Comparison of ENCODE assay signal across 15 cellular contexts in genomic region chr5:67246546-67246945, GRCh38.
DNase-seq lines count a peak whose midpoint lies in the region; ATAC-seq and TF ChIP-seq lines count a peak whose summit lies in the region.
"Had no signal": no experiment of that assay in that cellular context is flagged by ENCODE, and none has a peak within 500 bp of the region (broad histone marks: within the 10 kb centered on the region; RNA-seq: fewer than 3 reads in every experiment).

No MANE protein-coding gene starts in this region.

- H3K9me3 ChIP-seq in RWPE2 (ENCODE audit: severe bottlenecking): no peaks in the 10 kb centered on the region
- H3K9me3 ChIP-seq: pancreas, right lobe of liver, testis had no signal

- DNase-seq in DMS79 treated with DMSO at 0.1 percent for 48 hours (lab: John Stamatoyannopoulos, UW) (peak; percentile 58), RWPE2 (ENCODE audit: low spot score) (no peak), fibroblast of gingiva (ENCODE audit: low read depth) (peak; percentile 12), substantia nigra (lab: John Stamatoyannopoulos, UW) (no peak), germinal center (ENCODE audit: low spot score) (no peak), GM13977 (ENCODE audit: low spot score) (no peak), nucleus accumbens (lab: John Stamatoyannopoulos, UW) (no peak), GM19238 (ENCODE audit: insufficient read length, low spot score) (no peak)
- DNase-seq: cortex of kidney, islet precursor cell, pancreas, right lobe of liver had no signal

- H3K4me1 ChIP-seq in RWPE2 (ENCODE audit: insufficient read depth, poor library complexity, severe bottlenecking): peaks cover 45% of the 10 kb centered on the region
- H3K4me1 ChIP-seq: testis had no signal

- no peak for ATAC-seq in RWPE2 (ENCODE audit: low read depth)
- ATAC-seq: CD8-positive, alpha-beta T cell had no signal

- H3K27me3 ChIP-seq in RWPE2 (ENCODE audit: insufficient read depth, poor library complexity, severe bottlenecking): no peaks in the 10 kb centered on the region
- H3K27me3 ChIP-seq: pancreas, right lobe of liver, testis had no signal

- in situ Hi-C loops in GM13977 (cut with MboI; ENCODE audit: low pct_unique_long_range_greater_than_20kb, low sequenced_read_pairs, unreplicated experiment): loop anchor here (10.0 kb wide), 1 partner anchor 1008 kb away; no protein-coding TSS in a partner anchor

- TF ChIP-seq CTCF in RWPE2 (IDR thresholded peaks at IDR 0.05; ENCODE audit: poor library complexity, severe bottlenecking) (no peak), GM13977 (IDR thresholded peaks at IDR 0.05; ENCODE audit: extremely low read depth, insufficient read depth, missing control alignments) (no peak)

- H3K27ac ChIP-seq in RWPE2 (ENCODE audit: poor library complexity, severe bottlenecking) (peak overlapping the region; percentile 99), substantia nigra (ENCODE audit: low read depth, low read length, poor library complexity, severe bottlenecking) (peak overlapping the region; percentile 63)
- H3K27ac ChIP-seq: KMS-11, pancreas, right lobe of liver had no signal

- H3K4me3 ChIP-seq in RWPE2 (ENCODE audit: severe bottlenecking): no peak overlapping the region
- H3K4me3 ChIP-seq: pancreas, right lobe of liver, testis had no signal

- no peaks in the 10 kb centered on the region for H3K36me3 ChIP-seq in RWPE2 (ENCODE audit: low read depth)
- H3K36me3 ChIP-seq: pancreas, right lobe of liver had no signal

Comparison
In these comparisons a context has a peak if more than half of its experiments do, and no peak if none do; other contexts are left out.
1. DNase-seq: peak in DMS79 treated with DMSO at 0.1 percent for 48 hours (single experiment) and fibroblast of gingiva (single experiment); none in RWPE2 (single experiment), substantia nigra (0 of 49), germinal center (single experiment), GM13977 (single experiment), nucleus accumbens (0 of 56) and GM19238 (single experiment).